In the genomic region with DNA sequence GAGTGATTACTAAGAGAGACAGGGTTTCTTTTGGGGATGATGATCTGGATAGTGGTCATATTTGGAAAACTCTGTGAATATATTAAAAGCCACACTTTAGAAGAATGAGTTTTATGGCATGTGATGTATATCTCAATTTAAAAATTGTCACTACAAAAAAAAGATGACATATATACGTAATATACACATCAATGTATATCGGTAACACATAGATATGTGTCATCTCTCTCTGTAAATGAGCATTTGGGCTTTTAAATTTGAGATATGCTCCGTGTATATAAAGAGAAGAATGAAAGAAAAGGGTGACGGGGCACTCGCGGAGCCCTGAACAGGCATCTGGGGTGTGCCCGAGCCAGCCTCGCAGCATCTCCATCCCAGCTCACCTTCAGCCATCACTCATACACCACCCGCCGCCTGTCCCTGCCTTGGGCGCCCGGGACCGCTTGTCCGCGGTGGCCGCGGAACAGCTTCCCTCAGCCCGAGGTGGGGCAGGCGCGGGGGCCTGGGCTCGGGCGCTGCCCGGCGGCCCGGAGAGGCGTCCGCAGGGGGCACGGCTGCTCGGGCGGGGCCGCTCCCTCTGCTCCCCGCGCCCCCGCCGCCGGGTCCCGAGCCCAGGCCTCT, we compare ENCODE assay signal across 8 cellular contexts. TPM values are rescaled to one million over a fixed set of nuclear protein-coding genes. Genes with fewer than 3 reads are reported as not detected.
A peak's percentile ranks its signal among the peaks of the same experiment; 100 is the strongest.
DNase-seq lines count a peak whose midpoint lies in the region; ATAC-seq lines count a peak whose summit lies in the region.

No MANE protein-coding gene starts in this region.

- no peak overlapping the region for H2BK5ac ChIP-seq in mesendoderm (ENCODE audit: low read length)

- H2BK15ac ChIP-seq in mesendoderm (replicated peaks; ENCODE audit: low read depth): no peak overlapping the region

- no peaks in the 10 kb centered on the region for H3K36me3 Mint-ChIP-seq in stimulated activated naive CD8-positive, alpha-beta T cell treated with anti-CD3 and anti-CD28 coated beads, Interleukin-15, Interleukin-2, amounts not matched to agents 100 ng/mL and 50 ng/mL, for 24 hours (ENCODE audit: low read depth)

- no peak overlapping the region for H3K4ac ChIP-seq in mesendoderm (ENCODE audit: low read depth, low read length)

- no peak overlapping the region for H3K27ac Mint-ChIP-seq in stimulated activated naive CD8-positive, alpha-beta T cell treated with anti-CD3 and anti-CD28 coated beads, Interleukin-15, Interleukin-2, amounts not matched to agents 100 ng/mL and 50 ng/mL, for 24 hours

- H3K18ac ChIP-seq in mesendoderm (ENCODE audit: low read length): no peak overlapping the region

- no peak overlapping the region for H4K5ac ChIP-seq in mesendoderm (ENCODE audit: low read length)

- no peak for DNase-seq in activated CD4-positive, CD25-positive, alpha-beta regulatory T cell treated with anti-CD3 and anti-CD28 coated beads, Interleukin-2, amount 50 U/mL, for 72 hours
- DNase-seq in T-helper 2 cell (peak in 4 of 5 experiments; percentile 7 to 55 (median 10)), cerebellum (ENCODE audit: low spot score) (peak; percentile 55), mesendoderm (no peak), NCI-H1694 treated with DMSO at 0.1 percent for 48 hours (lab: John Stamatoyannopoulos, UW) (no peak)

- H3K4me1 Mint-ChIP-seq in stimulated activated naive CD8-positive, alpha-beta T cell treated with anti-CD3 and anti-CD28 coated beads, Interleukin-15, Interleukin-2, amounts not matched to agents 100 ng/mL and 50 ng/mL, for 24 hours (ENCODE audit: low read depth): peaks cover 30% of the 10 kb centered on the region

- no peaks in the 10 kb centered on the region for H3K36me3 ChIP-seq in mesendoderm (ENCODE audit: control insufficient read depth, insufficient read depth, low read length)

- no peak overlapping the region for H4K8ac ChIP-seq in mesendoderm (ENCODE audit: low read depth, low read length)

- no peak overlapping the region for H3K23ac ChIP-seq in mesendoderm (ENCODE audit: low read length)

- no peaks in the 10 kb centered on the region for H3K9me3 Mint-ChIP-seq in stimulated activated naive CD8-positive, alpha-beta T cell treated with anti-CD3 and anti-CD28 coated beads, Interleukin-15, Interleukin-2, amounts not matched to agents 100 ng/mL and 50 ng/mL, for 24 hours

- no peak overlapping the region for H2BK120ac ChIP-seq in mesendoderm (ENCODE audit: low read depth, low read length)

- peak overlapping the region; percentile 77 for H3K4me2 ChIP-seq in mesendoderm (ENCODE audit: low read length)

- H2AK5ac ChIP-seq in mesendoderm (ENCODE audit: low read length): no peak overlapping the region

- H3K9ac ChIP-seq in mesendoderm (ENCODE audit: low read length): peak overlapping the region; percentile 66

- H3K27me3 ChIP-seq in mesendoderm (ENCODE audit: insufficient read depth, low read length, poor library complexity): peaks cover 5% of the 10 kb centered on the region

- peak overlapping the region; percentile 83 for H3K56ac ChIP-seq in mesendoderm (ENCODE audit: low read length)

- ATAC-seq in activated CD4-positive, CD25-positive, alpha-beta regulatory T cell treated with anti-CD3 and anti-CD28 coated beads, Interleukin-2, amount 50 U/mL, for 24 hours: peak; percentile 37
- peak; percentile 30 for ATAC-seq in HG03439 (IDR thresholded peaks at IDR 0.05; ENCODE audit: unreplicated experiment)

- peaks cover 36% of the 10 kb centered on the region for H3K27me3 Mint-ChIP-seq in stimulated activated naive CD8-positive, alpha-beta T cell treated with anti-CD3 and anti-CD28 coated beads, Interleukin-15, Interleukin-2, amounts not matched to agents 100 ng/mL and 50 ng/mL, for 24 hours

- H3K4me3 Mint-ChIP-seq in stimulated activated naive CD8-positive, alpha-beta T cell treated with anti-CD3 and anti-CD28 coated beads, Interleukin-15, Interleukin-2, amounts not matched to agents 100 ng/mL and 50 ng/mL, for 24 hours: peak overlapping the region; percentile 81

- WGBS in mesendoderm (ENCODE audit: extremely low coverage, insufficient coverage, low lambda C conversion rate): no CpG with 5 or more reads among the region's 37 CpGs

- no peaks in the 10 kb centered on the region for H3K79me1 ChIP-seq in mesendoderm (ENCODE audit: low read length)

- H3K4me1 ChIP-seq in mesendoderm (ENCODE audit: control insufficient read depth, low read depth, low read length): no peaks in the 10 kb centered on the region

- H3K4me3 ChIP-seq in mesendoderm (ENCODE audit: low read length): peak overlapping the region; percentile 46

- H3K27ac ChIP-seq in mesendoderm (ENCODE audit: low read depth, low read length): no peak overlapping the region

- H3K79me2 ChIP-seq in mesendoderm (ENCODE audit: control insufficient read depth, insufficient read depth, low read length): no peaks in the 10 kb centered on the region

RNA-seq across cellular contexts. Expression of a gene that starts 0.6 kb away (rescaled TPM):
- 70.6 TPM for total RNA-seq in cerebellum
- polyA plus RNA-seq in mesendoderm (2013, experiment 1 of 2): 2.2 TPM
- 2.1 TPM for polyA plus RNA-seq in mesendoderm (2013, experiment 2 of 2)

RNA-seq across cellular contexts. Expression of a gene that starts 28.6 kb away (rescaled TPM):
- 21.1 TPM for total RNA-seq in cerebellum
- polyA plus RNA-seq in mesendoderm (2013, experiment 1 of 2): 69.1 TPM
- polyA plus RNA-seq in mesendoderm (2013, experiment 2 of 2): 66.7 TPM

Comparison
In these comparisons a context has a peak if more than half of its experiments do, and no peak if none do; other contexts are left out.
1. DNase-seq: peak in T-helper 2 cell (4 of 5) and cerebellum (single experiment); none in activated CD4-positive, CD25-positive, alpha-beta regulatory T cell treated with anti-CD3 and anti-CD28 coated beads, Interleukin-2, amount 50 U/mL, for 72 hours (single experiment), mesendoderm (single experiment) and NCI-H1694 treated with DMSO at 0.1 percent for 48 hours (single experiment).